8 cellular contexts compared by ENCODE assay signal in genomic region chr4:74444891-74445642, GRCh38. TPM values are rescaled to one million over a fixed set of nuclear protein-coding genes. Genes with fewer than 3 reads are reported as not detected.
DNase-seq lines count a peak whose midpoint lies in the region; ATAC-seq and TF ChIP-seq lines count a peak whose summit lies in the region.

TSS of gene AREG (plus strand) at chr4:74445136. CDS start at chr4:74445346, 210 bp downstream.

- H3K4me3 ChIP-seq in epithelial cell of proximal tubule (ENCODE audit: low read depth, low read length) (peak within 1 kb of the TSS; percentile 80), muscle layer of duodenum (ENCODE audit: low read depth in 1 of 2, low read length in 2 of 2) (peak within 1 kb of the TSS; percentile 75 to 81)

- peak within 1 kb of the TSS; percentile 9 for H3K27ac ChIP-seq in muscle layer of duodenum (ENCODE audit: low read length)

- DNase-seq in ACHN (peak; percentile 75), NK-92 (lab: John Stamatoyannopoulos, UW; ENCODE audit: unreplicated experiment) (peak; percentile 46), epithelial cell of proximal tubule (ENCODE audit: low read depth) (no peak)
- DNase-seq in activated CD8-positive, alpha-beta memory T cell treated with anti-CD3 and anti-CD28 coated beads, Interleukin-2, amount 50 U/mL, for 24 hours (ENCODE audit: extremely low read depth): peak; percentile 58
- DNase-seq in stimulated activated CD8-positive, alpha-beta memory T cell treated with anti-CD3 and anti-CD28 coated beads, Interleukin-7, amount 100 ng/mL, for 24 hours (ENCODE audit: low read depth): peak; percentile 68

- no peaks in the 10 kb centered on the region for H3K4me1 ChIP-seq in muscle layer of duodenum (ENCODE audit: control insufficient read depth in 1 of 2, insufficient read depth in 2 of 2, low read length in 2 of 2)

- TF ChIP-seq CTCF in epithelial cell of proximal tubule (conservative IDR thresholded peaks at IDR 0.05; ENCODE audit: low read depth, low read length): peak; percentile 72

- peak; percentile 42 for TF ChIP-seq POLR2A in GM18526 (IDR thresholded peaks at IDR 0.05; ENCODE audit: extremely low read depth, insufficient read length)

- ATAC-seq in HG03064 (IDR thresholded peaks at IDR 0.05; ENCODE audit: low read depth, unreplicated experiment): peak; percentile 81

- in situ Hi-C loops in ACHN (cut with HindIII; ENCODE audit: low pct_ligation_motif_present, low pct_unique_long_range_greater_than_20kb, low sequenced_read_pairs): no loop called here

- H3K27me3 ChIP-seq in muscle layer of duodenum (ENCODE audit: low read depth, low read length): no peaks in the 10 kb centered on the region

- H3K9me3 ChIP-seq in muscle layer of duodenum (ENCODE audit: control insufficient read depth in 1 of 2, low read length in 2 of 2): no peaks in the 10 kb centered on the region

- H3K36me3 ChIP-seq in muscle layer of duodenum (ENCODE audit: control insufficient read depth in 1 of 2, insufficient read depth in 2 of 2, low read length in 2 of 2): no peaks in the 10 kb centered on the region

RNA-seq across cellular contexts. Expression of gene AREG, which starts in this region (rescaled TPM):
- total RNA-seq in epithelial cell of proximal tubule: 149 and 211 TPM in 2 replicates
